In the genomic region with DNA sequence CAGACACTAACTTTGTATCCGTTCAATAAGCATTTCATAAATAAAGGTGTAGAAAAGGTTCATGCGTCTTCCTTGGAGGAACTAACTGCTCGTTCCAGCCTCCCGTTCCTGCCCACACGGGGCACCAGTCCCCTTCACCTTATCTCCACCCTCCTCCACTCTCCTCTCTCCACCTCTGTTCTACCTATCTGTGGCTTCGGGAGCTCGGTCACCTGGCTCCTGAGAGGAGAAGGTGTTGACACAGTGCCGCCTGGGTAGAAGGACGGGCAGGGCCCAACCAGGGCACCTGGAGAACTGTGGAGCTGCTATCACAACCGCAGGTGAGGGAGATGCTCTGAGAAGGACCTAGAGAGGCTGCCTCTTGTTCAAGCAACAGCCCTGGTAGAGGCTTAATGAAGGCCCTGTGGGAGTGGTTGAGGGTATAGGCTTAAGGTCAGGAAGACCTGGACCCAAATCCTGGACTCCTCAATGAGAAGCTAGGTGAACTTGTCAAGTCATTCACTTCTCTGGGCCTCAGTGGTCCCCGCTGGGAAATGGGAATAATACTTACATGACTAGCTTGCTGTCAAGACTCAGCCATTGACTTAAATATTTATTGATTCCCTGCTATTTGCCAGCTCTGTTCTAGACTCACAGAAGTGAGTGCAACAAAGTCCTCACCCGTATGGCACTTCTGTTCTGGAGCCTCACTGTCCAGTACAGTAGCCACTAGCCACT, we compare ENCODE assay signal across 22 cellular contexts. TPM values are rescaled to one million over a fixed set of nuclear protein-coding genes. Genes with fewer than 3 reads are reported as not detected.
"Had no signal": no experiment of that assay in that cellular context is flagged by ENCODE, and none has a peak within 500 bp of the region (broad histone marks: within the 10 kb centered on the region; RNA-seq: fewer than 3 reads in every experiment).

No MANE protein-coding gene starts in this region.

- H3K9ac ChIP-seq: parathyroid adenoma had no signal

- H3K4me3 ChIP-seq: body of pancreas, sigmoid colon, thoracic aorta had no signal

- H2AFZ ChIP-seq: parathyroid adenoma had no signal

- H3K27ac Mint-ChIP-seq: activated B cell treated with CpG ODN at 0.5 μM for 24 hours; activated CD8-positive, alpha-beta T cell treated with anti-CD3 and anti-CD28 coated beads for 36 hours; activated naive CD8-positive, alpha-beta T cell treated with anti-CD3 and anti-CD28 coated beads, Interleukin-2, amount 10 ng/mL, durations not matched to agents 7 days and 5 days; activated T-helper 17 cell treated with anti-CD3 and anti-CD28 coated beads, Interleukin-2, amount 50 U/mL, for 72 hours; stimulated activated memory B cell treated with anti-CD40 and anti-IgM and Interleukin-4, amounts not matched to agents 10 μg/mL and 1 μg/mL and 100 μg/mL, for 72 hours had no signal

- DNase-seq: activated B cell treated with CpG ODN at 0.5 μM for 24 hours; activated CD4-positive, alpha-beta T cell treated with anti-CD3 and anti-CD28 coated beads for 48 hours; activated CD8-positive, alpha-beta T cell treated with anti-CD3 and anti-CD28 coated beads for 36 hours; activated naive CD4-positive, alpha-beta T cell; activated naive CD8-positive, alpha-beta T cell treated with anti-CD3 and anti-CD28 coated beads, Interleukin-2, amount 10 ng/mL, durations not matched to agents 7 days and 5 days; activated T-cell treated with anti-CD3 and anti-CD28 coated beads, Interleukin-2, amount 50 U/mL, for 1 hour; body of pancreas; foreskin keratinocyte; hypothalamus; islet precursor cell; sigmoid colon; stimulated activated CD4-positive, alpha-beta T cell treated with anti-CD3 and anti-CD28 coated beads, Interleukin-4, amount 100 ng/mL, for 24 hours had no signal

- H3K27me3 ChIP-seq: body of pancreas, foreskin keratinocyte, sigmoid colon had no signal

- H3K4me1 Mint-ChIP-seq: activated B cell treated with CpG ODN at 0.5 μM for 24 hours; activated naive CD8-positive, alpha-beta T cell treated with anti-CD3 and anti-CD28 coated beads, Interleukin-2, amount 10 ng/mL, durations not matched to agents 7 days and 5 days; activated T-helper 17 cell treated with anti-CD3 and anti-CD28 coated beads, Interleukin-2, amount 50 U/mL, for 72 hours; stimulated activated memory B cell treated with anti-CD40 and anti-IgM and Interleukin-4, amounts not matched to agents 10 μg/mL and 1 μg/mL and 100 μg/mL, for 72 hours had no signal

- H3K79me2 ChIP-seq: parathyroid adenoma had no signal

- H3K27ac ChIP-seq: body of pancreas, epithelial cell of prostate, foreskin keratinocyte, parathyroid adenoma, sigmoid colon, thoracic aorta had no signal

- ATAC-seq: activated CD8-positive, alpha-beta T cell treated with anti-CD3 and anti-CD28 coated beads for 36 hours; activated T-helper 17 cell treated with anti-CD3 and anti-CD28 coated beads, Interleukin-2, amount 50 U/mL, for 72 hours; body of pancreas; foreskin keratinocyte; left lobe of liver had no signal

- H3K27me3 Mint-ChIP-seq: activated B cell treated with CpG ODN at 0.5 μM for 24 hours; activated CD8-positive, alpha-beta T cell treated with anti-CD3 and anti-CD28 coated beads for 36 hours; activated naive CD8-positive, alpha-beta T cell treated with anti-CD3 and anti-CD28 coated beads, Interleukin-2, amount 10 ng/mL, durations not matched to agents 7 days and 5 days; activated T-helper 17 cell treated with anti-CD3 and anti-CD28 coated beads, Interleukin-2, amount 50 U/mL, for 72 hours; stimulated activated memory B cell treated with anti-CD40 and anti-IgM and Interleukin-4, amounts not matched to agents 10 μg/mL and 1 μg/mL and 100 μg/mL, for 72 hours had no signal

- H3K9me3 ChIP-seq: body of pancreas, sigmoid colon, thoracic aorta had no signal

- H3K4me1 ChIP-seq: body of pancreas, foreskin keratinocyte, parathyroid adenoma, sigmoid colon had no signal

- H3K9me3 Mint-ChIP-seq: activated B cell treated with CpG ODN at 0.5 μM for 24 hours; activated CD8-positive, alpha-beta T cell treated with anti-CD3 and anti-CD28 coated beads for 36 hours; activated naive CD8-positive, alpha-beta T cell treated with anti-CD3 and anti-CD28 coated beads, Interleukin-2, amount 10 ng/mL, durations not matched to agents 7 days and 5 days; activated T-helper 17 cell treated with anti-CD3 and anti-CD28 coated beads, Interleukin-2, amount 50 U/mL, for 72 hours; stimulated activated memory B cell treated with anti-CD40 and anti-IgM and Interleukin-4, amounts not matched to agents 10 μg/mL and 1 μg/mL and 100 μg/mL, for 72 hours had no signal

- H3K4me3 Mint-ChIP-seq: activated B cell treated with CpG ODN at 0.5 μM for 24 hours; activated CD8-positive, alpha-beta T cell treated with anti-CD3 and anti-CD28 coated beads for 36 hours; activated naive CD8-positive, alpha-beta T cell treated with anti-CD3 and anti-CD28 coated beads, Interleukin-2, amount 10 ng/mL, durations not matched to agents 7 days and 5 days; activated T-helper 17 cell treated with anti-CD3 and anti-CD28 coated beads, Interleukin-2, amount 50 U/mL, for 72 hours; stimulated activated memory B cell treated with anti-CD40 and anti-IgM and Interleukin-4, amounts not matched to agents 10 μg/mL and 1 μg/mL and 100 μg/mL, for 72 hours had no signal

RNA-seq across cellular contexts. Expression of gene GLTPD2, which starts 34.8 kb away (rescaled TPM):
- total RNA-seq: activated B cell treated with CpG ODN at 0.5 μM for 24 hours; activated CD8-positive, alpha-beta T cell treated with anti-CD3 and anti-CD28 coated beads for 36 hours; activated naive CD8-positive, alpha-beta T cell treated with anti-CD3 and anti-CD28 coated beads, Interleukin-2, amount 10 ng/mL, durations not matched to agents 7 days and 5 days; activated T-helper 17 cell treated with anti-CD3 and anti-CD28 coated beads, Interleukin-2, amount 50 U/mL, for 72 hours; body of pancreas; cardiac septum; dermis microvascular lymphatic vessel endothelial cell; fibroblast of lung; foreskin keratinocyte; sigmoid colon; thoracic aorta; ureter had no signal
- polyA plus RNA-seq: fibroblast of lung, foreskin keratinocyte had no signal
